1 cellular context compared by ENCODE assay signal in genomic region chr16:15482068-15482747, GRCh38.
TF ChIP-seq lines count a peak whose summit lies in the region.

No MANE protein-coding gene starts in this region.

TF ChIP-seq in HepG2, 621 proteins besides CTCF, POLR2A, EP300 and RAD21 (continued from another document):
- TF ChIP-seq ZNF414 (CRISPR knock-in tag; IDR thresholded peaks at IDR 0.05): no peak
- TF ChIP-seq ZNF883 (CRISPR knock-in tag; IDR thresholded peaks at IDR 0.05; ENCODE audit: not compliant biosample characterization): peak; percentile 48
- TF ChIP-seq ZNF549 (CRISPR knock-in tag; IDR thresholded peaks at IDR 0.05): no peak
- TF ChIP-seq TBX3 (IDR thresholded peaks at IDR 0.05; ENCODE audit: borderline replicate concordance): peak; percentile 19; the same call in 1 of the 2 replicates
- no peak for TF ChIP-seq DDIT3 (CRISPR knock-in tag; IDR thresholded peaks at IDR 0.05)
- no peak for TF ChIP-seq NRL (CRISPR knock-in tag; IDR thresholded peaks at IDR 0.05; ENCODE audit: borderline replicate concordance)
- no peak for TF ChIP-seq JARID2 (CRISPR knock-in tag; IDR thresholded peaks at IDR 0.05; ENCODE audit: insufficient replicate concordance)
- peak; percentile 27; the same call in 1 of the 2 replicates for TF ChIP-seq ZNF280D (CRISPR knock-in tag; IDR thresholded peaks at IDR 0.05)
- TF ChIP-seq ZNF251 (CRISPR knock-in tag; IDR thresholded peaks at IDR 0.05): no peak
- no peak for TF ChIP-seq LCORL (IDR thresholded peaks at IDR 0.05)
- TF ChIP-seq LCORL (CRISPR knock-in tag; IDR thresholded peaks at IDR 0.05): peak; percentile 32; the same call in 1 of the 2 replicates
- TF ChIP-seq SMC3 (IDR thresholded peaks at IDR 0.05; ENCODE audit: low read length): peak; percentile 56; the same call in 1 of the 2 replicates
- TF ChIP-seq ARID2 (CRISPR knock-in tag; IDR thresholded peaks at IDR 0.05; ENCODE audit: borderline replicate concordance): no peak; the same call in 1 of the 2 replicates
- no peak for TF ChIP-seq CREBL2 (CRISPR knock-in tag; IDR thresholded peaks at IDR 0.05; ENCODE audit: borderline replicate concordance)
- TF ChIP-seq NFYB (CRISPR knock-in tag; IDR thresholded peaks at IDR 0.05): peak; percentile 64
- no peak for TF ChIP-seq CEBPZ (IDR thresholded peaks at IDR 0.05; ENCODE audit: low read length)
- no peak for TF ChIP-seq SMAD9 (CRISPR knock-in tag; IDR thresholded peaks at IDR 0.05)
- TF ChIP-seq, protein P1, sequence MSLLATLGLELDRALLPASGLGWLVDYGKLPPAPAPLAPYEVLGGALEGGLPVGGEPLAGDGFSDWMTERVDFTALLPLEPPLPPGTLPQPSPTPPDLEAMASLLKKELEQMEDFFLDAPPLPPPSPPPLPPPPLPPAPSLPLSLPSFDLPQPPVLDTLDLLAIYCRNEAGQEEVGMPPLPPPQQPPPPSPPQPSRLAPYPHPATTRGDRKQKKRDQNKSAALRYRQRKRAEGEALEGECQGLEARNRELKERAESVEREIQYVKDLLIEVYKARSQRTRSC (CRISPR knock-in tag; IDR thresholded peaks at IDR 0.05; ENCODE audit: low read depth): no peak
- TF ChIP-seq NR2C2 (CRISPR knock-in tag; IDR thresholded peaks at IDR 0.05; ENCODE audit: borderline replicate concordance): peak; percentile 63
- TF ChIP-seq NCOA5 (CRISPR knock-in tag; IDR thresholded peaks at IDR 0.05): no peak
- TF ChIP-seq GZF1 (CRISPR knock-in tag; IDR thresholded peaks at IDR 0.05): no peak
- 0 out of 2 replicates have a peak, but pooled peaks have one; percentile 41 for TF ChIP-seq KLF11 (CRISPR knock-in tag; IDR thresholded peaks at IDR 0.05)
- TF ChIP-seq, protein P2, sequence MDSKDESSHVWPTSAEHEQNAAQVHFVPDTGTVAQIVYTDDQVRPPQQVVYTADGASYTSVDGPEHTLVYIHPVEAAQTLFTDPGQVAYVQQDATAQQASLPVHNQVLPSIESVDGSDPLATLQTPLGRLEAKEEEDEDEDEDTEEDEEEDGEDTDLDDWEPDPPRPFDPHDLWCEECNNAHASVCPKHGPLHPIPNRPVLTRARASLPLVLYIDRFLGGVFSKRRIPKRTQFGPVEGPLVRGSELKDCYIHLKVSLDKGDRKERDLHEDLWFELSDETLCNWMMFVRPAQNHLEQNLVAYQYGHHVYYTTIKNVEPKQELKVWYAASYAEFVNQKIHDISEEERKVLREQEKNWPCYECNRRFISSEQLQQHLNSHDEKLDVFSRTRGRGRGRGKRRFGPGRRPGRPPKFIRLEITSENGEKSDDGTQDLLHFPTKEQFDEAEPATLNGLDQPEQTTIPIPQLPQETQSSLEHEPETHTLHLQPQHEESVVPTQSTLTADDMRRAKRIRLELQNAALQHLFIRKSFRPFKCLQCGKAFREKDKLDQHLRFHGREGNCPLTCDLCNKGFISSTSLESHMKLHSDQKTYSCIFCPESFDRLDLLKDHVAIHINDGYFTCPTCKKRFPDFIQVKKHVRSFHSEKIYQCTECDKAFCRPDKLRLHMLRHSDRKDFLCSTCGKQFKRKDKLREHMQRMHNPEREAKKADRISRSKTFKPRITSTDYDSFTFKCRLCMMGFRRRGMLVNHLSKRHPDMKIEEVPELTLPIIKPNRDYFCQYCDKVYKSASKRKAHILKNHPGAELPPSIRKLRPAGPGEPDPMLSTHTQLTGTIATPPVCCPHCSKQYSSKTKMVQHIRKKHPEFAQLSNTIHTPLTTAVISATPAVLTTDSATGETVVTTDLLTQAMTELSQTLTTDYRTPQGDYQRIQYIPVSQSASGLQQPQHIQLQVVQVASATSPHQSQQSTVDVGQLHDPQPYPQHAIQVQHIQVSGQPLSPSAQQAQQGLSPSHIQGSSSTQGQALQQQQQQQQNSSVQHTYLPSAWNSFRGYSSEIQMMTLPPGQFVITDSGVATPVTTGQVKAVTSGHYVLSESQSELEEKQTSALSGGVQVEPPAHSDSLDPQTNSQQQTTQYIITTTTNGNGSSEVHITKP (CRISPR knock-in tag; IDR thresholded peaks at IDR 0.05; ENCODE audit: low read depth): peak; percentile 77
